8 cellular contexts compared by ENCODE assay signal in the genomic region with DNA sequence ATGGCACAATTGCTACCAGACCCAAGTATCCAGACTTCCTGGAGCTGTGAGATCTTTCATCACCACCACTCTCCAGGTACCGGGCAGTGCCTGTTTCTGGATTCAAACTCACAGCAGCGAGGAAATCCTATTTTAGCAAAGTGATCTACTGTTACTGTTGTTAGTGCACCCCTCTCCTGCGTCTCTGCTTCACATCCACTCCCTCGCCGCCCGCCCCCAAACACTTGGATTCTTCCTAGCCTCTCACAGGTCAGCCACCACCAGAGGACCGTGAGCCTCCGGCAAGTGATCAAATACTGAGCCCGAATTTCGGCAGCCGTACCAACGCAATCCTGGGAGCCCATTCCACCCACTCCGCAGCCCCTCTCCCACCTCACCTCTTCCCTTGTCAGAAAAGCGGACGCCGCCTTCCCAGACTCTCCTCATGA. TPM values are rescaled to one million over a fixed set of nuclear protein-coding genes. Genes with fewer than 3 reads are reported as not detected.
A peak's percentile ranks its signal among the peaks of the same experiment; 100 is the strongest.
DNase-seq lines count a peak whose midpoint lies in the region; ATAC-seq and TF ChIP-seq lines count a peak whose summit lies in the region.

No MANE protein-coding gene starts in this region.

- peak overlapping the region; percentile 98 to 100 (median 100) for H3K27ac Mint-ChIP-seq in CD8-positive, alpha-beta memory T cell
- H3K27ac Mint-ChIP-seq in neural progenitor cell, result peak overlapping the region; percentile 99

- H3K36me3 Mint-ChIP-seq in CD8-positive, alpha-beta memory T cell, result peaks cover 0 to 31% (median 3%) of the 10 kb centered on the region in 3 donors
- peaks cover 4% of the 10 kb centered on the region for H3K36me3 Mint-ChIP-seq in neural progenitor cell

- no peak for TF ChIP-seq POLR2A in transverse colon (IDR thresholded peaks at IDR 0.05)

- peaks cover 7% of the 10 kb centered on the region for H3F3A ChIP-seq in neural progenitor cell (ENCODE audit: low read depth)

- CTCF ChIA-PET in CD8-positive, alpha-beta memory T cell (lab: Charles Lee), result interaction anchor here (0.8 to 3.0 kb wide), 17 partner anchors 18 to 491 kb away, joined by 3 to 24 read pairs (median 3); partner anchors contain the start of gene SMCHD1
- CTCF ChIA-PET in OCI-LY7 (lab: Charles Lee; ENCODE audit: unreplicated experiment), result interaction anchor here (1.1 kb wide), 1 partner anchor 1077 kb away, joined by 3 read pairs; no protein-coding TSS in a partner anchor

- POLR2A ChIA-PET in CD8-positive, alpha-beta memory T cell (lab: Charles Lee), result interaction anchor here (0.7 to 2.9 kb wide), 6 partner anchors 35 to 95 kb away, joined by 3 to 63 read pairs (median 10); partner anchors contain the start of gene SMCHD1
- POLR2A ChIA-PET in OCI-LY7 (lab: Charles Lee), result interaction anchor here (0.5 to 2.0 kb wide), 6 partner anchors 8 to 819 kb away, joined by 3 to 8 read pairs (median 4); no protein-coding TSS in a partner anchor

- H3K4me1 Mint-ChIP-seq in CD8-positive, alpha-beta memory T cell, result peaks cover 54 to 77% (median 71%) of the 10 kb centered on the region in 3 donors
- peaks cover 24% of the 10 kb centered on the region for H3K4me1 Mint-ChIP-seq in neural progenitor cell

- peaks cover 66% of the 10 kb centered on the region for H3K79me2 ChIP-seq in OCI-LY7 (ENCODE audit: insufficient read depth, low read depth, low read length)
- peaks cover 68% of the 10 kb centered on the region for H3K79me2 ChIP-seq in neural progenitor cell (ENCODE audit: low read depth)

- H3K27me3 ChIP-seq in CD8-positive, alpha-beta memory T cell (ENCODE audit: insufficient read depth, low read length, poor library complexity, severe bottlenecking), result no peaks in the 10 kb centered on the region
- H3K27me3 ChIP-seq in foreskin keratinocyte (no peaks in the 10 kb centered on the region), neural progenitor cell (no peaks in the 10 kb centered on the region), transverse colon (no peaks in the 10 kb centered on the region)

- H2AFZ ChIP-seq in OCI-LY7 (ENCODE audit: low read length) (peak overlapping the region; percentile 66), neural progenitor cell (replicated peaks) (peak overlapping the region; percentile 93)

- peak overlapping the region; percentile 78 for H3K9ac ChIP-seq in neural progenitor cell

- peaks cover 0 to 2% of the 10 kb centered on the region in 2 donors for H3K27me3 Mint-ChIP-seq in CD8-positive, alpha-beta memory T cell
- peaks cover 2% of the 10 kb centered on the region for H3K27me3 Mint-ChIP-seq in neural progenitor cell (ENCODE audit: insufficient read depth, low read depth)

- H3K4me2 ChIP-seq in OCI-LY7 (ENCODE audit: low read length) (peak overlapping the region; percentile 95), neural progenitor cell (peak overlapping the region; percentile 98)

- in situ Hi-C loops in transverse colon (cut with MboI; ENCODE audit: low pct_ligation_motif_present in 1 of 4, low pct_unique_long_range_greater_than_20kb in 1 of 4, low sequenced_read_pairs in 3 of 4), result loop anchor here in 2 of 4 donors (10.0 to 25.0 kb wide), 2 partner anchors 84 to 1708 kb away; partner anchors contain the start of gene SMCHD1 (in 1 of the 2)

- H3K27ac ChIP-seq in CD8-positive, alpha-beta memory T cell (ENCODE audit: low read depth, low read length), result peak overlapping the region; percentile 100
- H3K27ac ChIP-seq in OCI-LY7 (ENCODE audit: low read depth, low read length, poor library complexity, severe bottlenecking), result peak overlapping the region; percentile 78
- peak overlapping the region; percentile 100 for H3K27ac ChIP-seq in foreskin keratinocyte
- H3K27ac ChIP-seq in neural progenitor cell, result peak overlapping the region; percentile 97
- H3K27ac ChIP-seq in transverse colon, result peak overlapping the region; percentile 89 to 97 (median 92)

- peak overlapping the region; percentile 98 for H3K4me3 ChIP-seq in CD8-positive, alpha-beta memory T cell (ENCODE audit: low read length)
- H3K4me3 ChIP-seq in OCI-LY7 (ENCODE audit: low read depth, low read length, poor library complexity, severe bottlenecking) (peak overlapping the region; percentile 84), neural progenitor cell (peak overlapping the region; percentile 84), transverse colon (peak overlapping the region; percentile 41 to 74 (median 62))

- intact Hi-C loops in OCI-LY7 (cut with micrococcal nuclease; ENCODE audit: unreplicated experiment), result loop anchor here (1.0 to 5.0 kb wide), 3 partner anchors 66 to 677 kb away; partner anchors contain the start of genes MYL12A and SMCHD1
- intact Hi-C loops in transverse colon (cut with DNase I; ENCODE audit: low total_unique reads), result loop anchor here (10.0 kb wide), 1 partner anchor 84 kb away; the partner anchor contains the start of gene SMCHD1

- peaks cover 28% of the 10 kb centered on the region for H3K4me1 ChIP-seq in CD8-positive, alpha-beta memory T cell (ENCODE audit: insufficient read depth, low read length)
- H3K4me1 ChIP-seq in OCI-LY7 (ENCODE audit: insufficient read depth, low read length, poor library complexity, severe bottlenecking), result peaks cover 19% of the 10 kb centered on the region
- H3K4me1 ChIP-seq in foreskin keratinocyte, result peaks cover 16% of the 10 kb centered on the region
- H3K4me1 ChIP-seq in neural progenitor cell, result peaks cover 22% of the 10 kb centered on the region
- peaks cover 8 to 39% (median 15%) of the 10 kb centered on the region in 4 donors for H3K4me1 ChIP-seq in transverse colon

- no peaks in the 10 kb centered on the region for H3K9me3 ChIP-seq in CD8-positive, alpha-beta memory T cell (ENCODE audit: low read length)
- no peaks in the 10 kb centered on the region for H3K9me3 ChIP-seq in OCI-LY7 (ENCODE audit: low read length)
- H3K9me3 ChIP-seq in neural progenitor cell (ENCODE audit: low read depth), result no peaks in the 10 kb centered on the region
- no peaks in the 10 kb centered on the region for H3K9me3 ChIP-seq in transverse colon

- no peaks in the 10 kb centered on the region for H3K36me3 ChIP-seq in CD8-positive, alpha-beta memory T cell (ENCODE audit: insufficient read depth, low read length)
- H3K36me3 ChIP-seq in OCI-LY7 (ENCODE audit: insufficient read depth, low read length) (peaks cover 57% of the 10 kb centered on the region), neural progenitor cell (peaks cover 12% of the 10 kb centered on the region), transverse colon (peaks cover 0 to 5% (median 0%) of the 10 kb centered on the region in 4 donors)

- peak overlapping the region; percentile 98 to 100 (median 99) for H3K4me3 Mint-ChIP-seq in CD8-positive, alpha-beta memory T cell
- H3K4me3 Mint-ChIP-seq in neural progenitor cell, result peak overlapping the region; percentile 97

- WGBS in transverse colon (ENCODE audit: low coverage in 1 of 2), 2 donors, result 0% methylated on average over 2 to 16 of the region's 16 CpGs

- peak in 4 of 5 donors; percentile 42 to 80 (median 59) for DNase-seq in CD8-positive, alpha-beta memory T cell
- DNase-seq in OCI-LY7 (ENCODE audit: low spot score) (peak; percentile 78), foreskin keratinocyte (peak; percentile 45 to 65), neural progenitor cell (ENCODE audit: low spot score) (peak; percentile 84), transverse colon (peak; percentile 75)
- peak; percentile 30 for DNase-seq in activated gamma-delta T cell treated with anti-CD3 and anti-CD28 coated beads, Interleukin-2, amount 50 U/mL, for 16 hours (ENCODE audit: low read depth)

- H4K20me1 ChIP-seq in OCI-LY7 (ENCODE audit: insufficient read depth, low read length), result peaks cover 4% of the 10 kb centered on the region; the same call in 1 of the 2 replicates
- H4K20me1 ChIP-seq in neural progenitor cell (ENCODE audit: low read depth), result peaks cover 8% of the 10 kb centered on the region

- TF ChIP-seq EP300 in transverse colon (IDR thresholded peaks at IDR 0.05; ENCODE audit: low read depth), result no peak

- TSS peak; percentile 78 for BruUV-seq in OCI-LY7 (replicated peaks; lab: Mats Ljungman, UMichigan)

- ATAC-seq in GM19328 (IDR thresholded peaks at IDR 0.05; ENCODE audit: unreplicated experiment), result peak; percentile 46
- ATAC-seq in HG03432 (IDR thresholded peaks at IDR 0.05; ENCODE audit: unreplicated experiment), result peak; percentile 54
- ATAC-seq in foreskin keratinocyte, result peak; percentile 76

- no peaks in the 10 kb centered on the region for H3K9me2 ChIP-seq in OCI-LY7 (ENCODE audit: insufficient read depth, low read length)

- TF ChIP-seq CTCF in OCI-LY7 (conservative IDR thresholded peaks at IDR 0.05; ENCODE audit: low read length), result no peak
- no peak for TF ChIP-seq CTCF in foreskin keratinocyte (conservative IDR thresholded peaks at IDR 0.05)
- no peak for TF ChIP-seq CTCF in neural progenitor cell (IDR thresholded peaks at IDR 0.05)
- TF ChIP-seq CTCF in transverse colon (IDR thresholded peaks at IDR 0.05), result peak in 4 of 5 experiments; percentile 12 to 44 (median 17)

- no peaks in the 10 kb centered on the region for H3K9me3 Mint-ChIP-seq in CD8-positive, alpha-beta memory T cell
- H3K9me3 Mint-ChIP-seq in neural progenitor cell, result no peaks in the 10 kb centered on the region

RNA-seq across cellular contexts. Expression of gene METTL4, which starts 0.5 kb away (rescaled TPM):
- 10 to 100 TPM; 21.4 to 22.8 TPM for total RNA-seq in CD8-positive, alpha-beta memory T cell
- 14.4 TPM for polyA plus RNA-seq in CD8-positive, alpha-beta memory T cell
- 11.8 and 12.4 TPM in 2 replicates for total RNA-seq in OCI-LY7 (2014; rRNA removed; shearing (Covaris generic))
- total RNA-seq in OCI-LY7 (2022) (23.3 and 23.7 TPM in 2 replicates), foreskin keratinocyte (10.9 and 12.1 TPM in 2 replicates), neural progenitor cell (ENCODE audit: low replicate concordance) (22.3 and 30.8 TPM in 2 replicates), transverse colon (10 to 100 TPM in 1 of 4 donors, 1 to 10 TPM in 3; 2.2 to 14.0 (median 5.4) TPM)
- 5.8 and 7.4 TPM in 2 replicates for polyA plus RNA-seq in foreskin keratinocyte

RNA-seq across cellular contexts. Expression of gene NDC80, which starts 0.6 kb away (rescaled TPM):
- total RNA-seq in CD8-positive, alpha-beta memory T cell, result 10 to 100 TPM; 41.6 to 44.4 TPM
- polyA plus RNA-seq in CD8-positive, alpha-beta memory T cell, result 5.4 TPM
- 73.0 and 91.1 TPM in 2 replicates for total RNA-seq in OCI-LY7 (2014; rRNA removed; shearing (Covaris generic))
- total RNA-seq in OCI-LY7 (2022) (105 and 115 TPM in 2 replicates), foreskin keratinocyte (27.8 and 34.1 TPM in 2 replicates), neural progenitor cell (ENCODE audit: low replicate concordance) (69.3 and 98.1 TPM in 2 replicates), transverse colon (1 to 10 TPM in 2 of 4 donors, under 1 TPM in 1, not detected in 1; 0.96 to 1.9 (median 1.6) TPM)
- 16.9 and 22.2 TPM in 2 replicates for polyA plus RNA-seq in foreskin keratinocyte

Comparison
In these comparisons a context has a peak if more than half of its experiments do, and no peak if none do; other contexts are left out.
1. Peak in every context shown above with its lines: DNase-seq, ATAC-seq, H3K4me3 ChIP-seq and H3K27ac ChIP-seq.
2. DNase-seq: peak in every context shown above with its lines; median percentile 84 in neural progenitor cell; 78 in OCI-LY7; 75 in transverse colon; 59 in CD8-positive, alpha-beta memory T cell; 55 in foreskin keratinocyte; 30 in activated gamma-delta T cell treated with anti-CD3 and anti-CD28 coated beads, Interleukin-2, amount 50 U/mL, for 16 hours.
3. CTCF ChIP-seq: peak in transverse colon (4 of 5); none in OCI-LY7 (single experiment), foreskin keratinocyte (single experiment) and neural progenitor cell (single experiment).
4. RNA of gene NDC80, which starts 0.6 kb away (total RNA-seq): 73.0 to 115 TPM in OCI-LY7, 69.3 to 98.1 TPM in neural progenitor cell, 41.6 to 44.4 TPM in CD8-positive, alpha-beta memory T cell and 27.8 to 34.1 TPM in foreskin keratinocyte; 0.96 to 1.9 TPM in transverse colon; every median in the first group is over 10 times any median in the second.